Comparison of ENCODE assay signal across 10 cellular contexts in genomic region chr7:104643587-104644217, GRCh38.
A peak's percentile ranks its signal among the peaks of the same experiment; 100 is the strongest.
DNase-seq lines count a peak whose midpoint lies in the region; ATAC-seq, FAIRE-seq and TF ChIP-seq lines count a peak whose summit lies in the region.
"Had no signal": no experiment of that assay in that cellular context is flagged by ENCODE, and none has a peak within 500 bp of the region (broad histone marks: within the 10 kb centered on the region; RNA-seq: fewer than 3 reads in every experiment).

No MANE protein-coding gene starts in this region.

- H3K27ac Mint-ChIP-seq in nephron (no peak overlapping the region), T-cell (no peak overlapping the region)
- H3K27ac Mint-ChIP-seq: effector memory CD8-positive, alpha-beta T cell; T-helper 17 cell had no signal

- in situ Hi-C loops in GM12878 (cut with MboI): loop anchor here (5.0 kb wide), 2 partner anchors 204 to 274 kb away; no protein-coding TSS in a partner anchor

- H3K27me3 Mint-ChIP-seq in nephron (ENCODE audit: low read depth) (peaks cover 17% of the 10 kb centered on the region), T-cell (peaks cover 23 to 26% of the 10 kb centered on the region in 2 donors)

- no peaks in the 10 kb centered on the region for H3K4me1 ChIP-seq in GM12878 (ENCODE audit: control insufficient read depth, insufficient read depth, low read length)
- no peaks in the 10 kb centered on the region for H3K4me1 ChIP-seq in small intestine (ENCODE audit: control insufficient read depth in 2 of 2, insufficient read depth in 1 of 2, low read depth in 1 of 2, low read length in 1 of 2)

- H3K36me3 Mint-ChIP-seq in nephron (ENCODE audit: low read depth) (no peaks in the 10 kb centered on the region), T-cell (no peaks in the 10 kb centered on the region)

- TF ChIP-seq RAD21 in GM12878 (IDR thresholded peaks at IDR 0.05; ENCODE audit: insufficient read depth, low read depth, low read length): peak; percentile 38

- H3K9me3 ChIP-seq in GM12878 (replicated peaks; ENCODE audit: control insufficient read depth, insufficient read depth, low read length): no peaks in the 10 kb centered on the region
- H3K9me3 ChIP-seq in small intestine (ENCODE audit: control insufficient read depth, low read depth): no peaks in the 10 kb centered on the region

- no peaks in the 10 kb centered on the region for H3K36me3 ChIP-seq in GM06990 (ENCODE audit: control insufficient read depth, insufficient read depth, low read length)
- H3K36me3 ChIP-seq in GM12878 (ENCODE audit: control insufficient read depth in 2 of 2, insufficient read depth in 2 of 2, low read length in 1 of 2): no peaks in the 10 kb centered on the region
- no peaks in the 10 kb centered on the region for H3K36me3 ChIP-seq in small intestine (ENCODE audit: control insufficient read depth in 2 of 2, insufficient read depth in 2 of 2, low read length in 2 of 2)

- POLR2A ChIA-PET in GM12878 (lab: Charles Lee): no interaction called here
- POLR2A ChIA-PET in T-cell (lab: Charles Lee): no interaction called here

- no TSS peak for BruUV-seq in GM12878 (replicated peaks; lab: Mats Ljungman, UMichigan)

- H3K27me3 ChIP-seq in GM06990 (replicated peaks; ENCODE audit: control insufficient read depth, insufficient read depth, low read length) (no peaks in the 10 kb centered on the region), GM12878 (replicated peaks in 1 of 2; ENCODE audit: control insufficient read depth in 2 of 2, insufficient read depth in 2 of 2, low read length in 1 of 2) (no peaks in the 10 kb centered on the region; a peak in 2 of 4 replicates), small intestine (ENCODE audit: control insufficient read depth in 2 of 2, insufficient read depth in 2 of 2, low read length in 2 of 2) (peaks cover 0 to 4% of the 10 kb centered on the region in 2 donors)

- H3K4me3 Mint-ChIP-seq in nephron: no peak overlapping the region
- H3K4me3 Mint-ChIP-seq in T-cell: no peak overlapping the region
- H3K4me3 Mint-ChIP-seq: effector memory CD8-positive, alpha-beta T cell; T-helper 17 cell had no signal

- H3K27ac ChIP-seq in GM12878 (ENCODE audit: control insufficient read depth, insufficient read depth): no peak overlapping the region
- H3K27ac ChIP-seq in small intestine (ENCODE audit: low read depth in 1 of 2, low read length in 1 of 2): no peak overlapping the region

- no peak for TF ChIP-seq EP300 in GM12878 (IDR thresholded peaks at IDR 0.05; ENCODE audit: borderline replicate concordance in 1 of 2, control insufficient read depth in 1 of 2, low read depth in 2 of 2, low read length in 2 of 2)

- H3K4me1 Mint-ChIP-seq in nephron: no peaks in the 10 kb centered on the region
- no peaks in the 10 kb centered on the region for H3K4me1 Mint-ChIP-seq in T-cell
- H3K4me1 Mint-ChIP-seq: T-helper 17 cell had no signal

- ATAC-seq in GM12878 (peak; percentile 58; the same call in 2 of the 3 replicates), T-cell (replicated peaks in 1 of 4) (no peak), HG03354 (IDR thresholded peaks at IDR 0.05; ENCODE audit: poor library complexity, severe bottlenecking, unreplicated experiment) (no peak)
- ATAC-seq: effector memory CD8-positive, alpha-beta T cell; right cardiac atrium; T-helper 17 cell had no signal

- intact Hi-C loops in GM12878 (cut with micrococcal nuclease; ENCODE audit: unreplicated experiment): loop anchor here (1.0 kb wide), 2 partner anchors 205 to 275 kb away; no protein-coding TSS in a partner anchor

- DNase-seq in GM06990 (ENCODE audit: extremely low read depth, insufficient read length) (no peak), GM12878 (ENCODE audit: low read depth, low spot score) (no peak), T-cell (no peak), small intestine (no peak)
- DNase-seq in Jurkat, Clone E6-1 (ENCODE audit: low read depth, low spot score): peak; percentile 11
- DNase-seq: effector memory CD8-positive, alpha-beta T cell; right cardiac atrium; T-helper 17 cell had no signal

- no peak for TF ChIP-seq POLR2A in GM12878 (IDR thresholded peaks at IDR 0.05; ENCODE audit: low read depth, low read length)

- no peak overlapping the region for H3K9ac ChIP-seq in GM12878 (ENCODE audit: control insufficient read depth, insufficient read depth, low read length)

- H3K9me3 Mint-ChIP-seq in nephron (no peaks in the 10 kb centered on the region), T-cell (no peaks in the 10 kb centered on the region)
- H3K9me3 Mint-ChIP-seq: effector memory CD8-positive, alpha-beta T cell had no signal

- TF ChIP-seq CTCF in GM06990 (IDR thresholded peaks at IDR 0.05; ENCODE audit: insufficient read depth, low read length, poor library complexity, severe bottlenecking): peak; percentile 72
- TF ChIP-seq CTCF in GM12878 (IDR thresholded peaks at IDR 0.05 in 2 of 3, conservative IDR thresholded peaks at IDR 0.05 in 1 of 3; ENCODE audit: control insufficient read depth in 2 of 3, extremely low read depth in 1 of 3, insufficient read depth in 1 of 3, low read depth in 3 of 3, low read length in 3 of 3): peak; percentile 54 to 60 (median 59)
- peak; percentile 43 to 44 (median 43) for TF ChIP-seq CTCF in nephron (IDR thresholded peaks at IDR 0.05; ENCODE audit: unreplicated experiment in 3 of 3)

- H3K79me2 ChIP-seq in GM12878 (ENCODE audit: control insufficient read depth, insufficient read depth, low read length): no peaks in the 10 kb centered on the region

- no peaks in the 10 kb centered on the region for H4K20me1 ChIP-seq in GM12878 (ENCODE audit: control insufficient read depth, insufficient read depth)

- 36% methylated on average over 5 of the region's 5 CpGs for whole genome bisulfite sequencing in GM12878 (ENCODE audit: insufficient coverage, insufficient replicate concordance, low lambda C conversion rate, missing lambda C conversion rate)
- WGBS in small intestine, 3 donors: 51 to 56% (median 55%) methylated on average over 5 of the region's 5 CpGs

- RAD21 ChIA-PET in GM12878 (lab: Charles Lee; ENCODE audit: unreplicated experiment): interaction anchor here (0.9 to 2.5 kb wide), 8 partner anchors 204 to 412 kb away, joined by 3 to 23 read pairs (median 6); no protein-coding TSS in a partner anchor

- CTCF ChIA-PET in GM12878 (lab: Yijun Ruan, JAX) (interaction anchor here (0.6 to 4.8 kb wide), 28 partner anchors 8 to 890 kb away, joined by 3 to 103 read pairs (median 5); no protein-coding TSS in a partner anchor), T-cell (lab: Charles Lee) (interaction anchor here (1.0 to 1.2 kb wide), 2 partner anchors 14 to 275 kb away, joined by 3 to 6 read pairs; no protein-coding TSS in a partner anchor)

- no peak overlapping the region for H3K4me3 ChIP-seq in GM06990 (replicated peaks; ENCODE audit: low read depth, low read length)
- H3K4me3 ChIP-seq in Jurkat, Clone E6-1 (ENCODE audit: low read length): no peak overlapping the region
- H3K4me3 ChIP-seq in GM12878: no peak overlapping the region
- no peak overlapping the region for H3K4me3 ChIP-seq in small intestine (ENCODE audit: low read depth in 1 of 2, low read length in 2 of 2)

- H2AFZ ChIP-seq in GM12878 (ENCODE audit: control insufficient read depth, low read depth, low read length): no peak overlapping the region

- SMC1A ChIA-PET in GM12878 (lab: Charles Lee; ENCODE audit: uncharacterized antibody, unreplicated experiment): interaction anchor here (0.8 to 5.2 kb wide), 16 partner anchors 9 to 412 kb away, joined by 3 to 60 read pairs (median 4); no protein-coding TSS in a partner anchor

- FAIRE-seq in GM12878 (lab: Jason Lieb, UNC): no peak
- no peak for FAIRE-seq in small intestine (lab: Jason Lieb, UNC)

- H3K4me2 ChIP-seq in GM12878 (ENCODE audit: control insufficient read depth, insufficient read depth): no peak overlapping the region

TF ChIP-seq in GM12878, 131 proteins besides CTCF, POLR2A, EP300 and RAD21:
- no peak for TF ChIP-seq JUND (IDR thresholded peaks at IDR 0.05; ENCODE audit: low read depth, low read length)
- no peak for TF ChIP-seq ELK1 (IDR thresholded peaks at IDR 0.05; ENCODE audit: low read depth, low read length)
- TF ChIP-seq SUPT20H (IDR thresholded peaks at IDR 0.05; ENCODE audit: borderline replicate concordance, control insufficient read depth, low read depth, low read length): no peak
- peak; percentile 60; the same call in 1 of the 2 replicates for TF ChIP-seq SMC3 (IDR thresholded peaks at IDR 0.05; ENCODE audit: borderline replicate concordance, low read length)
- no peak for TF ChIP-seq USF2 (IDR thresholded peaks at IDR 0.05; ENCODE audit: borderline replicate concordance, low read depth, low read length)
